30 cellular contexts compared by ENCODE assay signal in genomic region chr2:96072746-96073145, GRCh38. TPM values are rescaled to one million over a fixed set of nuclear protein-coding genes. Genes with fewer than 3 reads are reported as not detected.
DNase-seq lines count a peak whose midpoint lies in the region; ATAC-seq and TF ChIP-seq lines count a peak whose summit lies in the region.
"Had no signal": no experiment of that assay in that cellular context is flagged by ENCODE, and none has a peak within 500 bp of the region (broad histone marks: within the 10 kb centered on the region; RNA-seq: fewer than 3 reads in every experiment).

No MANE protein-coding gene starts in this region.

- H3K9me3 ChIP-seq in WERI-Rb-1 (ENCODE audit: severe bottlenecking) (peaks cover 2% of the 10 kb centered on the region), lower lobe of right lung (no peaks in the 10 kb centered on the region)
- H3K9me3 ChIP-seq: adrenal gland had no signal

- no peak overlapping the region for H3K4me3 Mint-ChIP-seq in chondrocyte (ENCODE audit: unreplicated experiment)
- H3K4me3 Mint-ChIP-seq: activated naive CD4-positive, alpha-beta T cell treated with anti-CD3 and anti-CD28 coated beads, Interleukin-2, amount 10 ng/mL, durations not matched to agents 7 days and 5 days; neural progenitor cell; stimulated activated naive CD8-positive, alpha-beta T cell treated with anti-CD3 and anti-CD28 coated beads, Interleukin-15, Interleukin-2, amounts not matched to agents 100 ng/mL and 50 ng/mL, for 24 hours had no signal

- H3K36me3 ChIP-seq in WERI-Rb-1 = no peaks in the 10 kb centered on the region
- no peaks in the 10 kb centered on the region for H3K36me3 ChIP-seq in lower lobe of right lung
- H3K36me3 ChIP-seq: adrenal gland, brain microvascular endothelial cell, neural progenitor cell had no signal

- DNase-seq in WERI-Rb-1 = no peak
- DNase-seq in chondrocyte (ENCODE audit: low spot score) = peak; percentile 84
- no peak for DNase-seq in lower lobe of right lung
- no peak for DNase-seq in central memory CD4-positive, alpha-beta T cell
- no peak for DNase-seq in stimulated activated CD4-positive, alpha-beta T cell treated with anti-CD3 and anti-CD28 coated beads, Interleukin-2, amount 100 ng/mL, for 24 hours
- DNase-seq: activated CD4-positive, alpha-beta T cell treated with anti-CD3 and anti-CD28 coated beads, Interleukin-2, amount 50 U/mL, for 4 hours; activated CD8-positive, alpha-beta memory T cell treated with anti-CD3 and anti-CD28 coated beads, Interleukin-2, amount 50 U/mL, for 4 hours; activated naive CD4-positive, alpha-beta T cell treated with anti-CD3 and anti-CD28 coated beads, Interleukin-2, amount 10 ng/mL, durations not matched to agents 7 days and 5 days; adrenal gland; brain microvascular endothelial cell; Calu3; DMS79; effector CD8-positive, alpha-beta T cell; GDM1; mammary epithelial cell; NCI-H1436; NCI-H2081 treated with DMSO at 0.1 percent for 48 hours; NCI-H2227 treated with DMSO at 0.1 percent for 48 hours; SHP77; stimulated activated CD4-positive, alpha-beta T cell treated with anti-CD3 and anti-CD28 coated beads, Interleukin-1b, Interleukin-23, amount 100 ng/mL, for 48 hours; stimulated activated CD8-positive, alpha-beta memory T cell treated with anti-CD3 and anti-CD28 coated beads, Interleukin-4, amount 100 ng/mL, for 48 hours; T-helper 2 cell had no signal

- no peak for TF ChIP-seq CTCF in WERI-Rb-1 (IDR thresholded peaks at IDR 0.05; ENCODE audit: low read depth, low read length)
- no peak for TF ChIP-seq CTCF in chondrocyte (IDR thresholded peaks at IDR 0.05)
- TF ChIP-seq CTCF in lower lobe of right lung (IDR thresholded peaks at IDR 0.05) = no peak

- peaks cover 17% of the 10 kb centered on the region for H3K9me3 Mint-ChIP-seq in chondrocyte (ENCODE audit: low read depth)
- H3K9me3 Mint-ChIP-seq: activated naive CD4-positive, alpha-beta T cell treated with anti-CD3 and anti-CD28 coated beads, Interleukin-2, amount 10 ng/mL, durations not matched to agents 7 days and 5 days had no signal

- H3K4me3 ChIP-seq in WERI-Rb-1 (ENCODE audit: low read depth, low read length) (no peak overlapping the region), lower lobe of right lung (no peak overlapping the region)
- H3K4me3 ChIP-seq: adrenal gland, neural progenitor cell had no signal

- peaks cover 12% of the 10 kb centered on the region for H3K4me1 Mint-ChIP-seq in chondrocyte (ENCODE audit: low read depth)
- H3K4me1 Mint-ChIP-seq: activated naive CD4-positive, alpha-beta T cell treated with anti-CD3 and anti-CD28 coated beads, Interleukin-2, amount 10 ng/mL, durations not matched to agents 7 days and 5 days had no signal

- H3K27ac ChIP-seq in WERI-Rb-1 (peak overlapping the region; percentile 14; the same call in 1 of the 2 replicates), lower lobe of right lung (no peak overlapping the region), temporal lobe (ENCODE audit: low read depth, low read length) (peak overlapping the region; percentile 75)
- H3K27ac ChIP-seq: adrenal gland, brain microvascular endothelial cell, epithelial cell of prostate, neural progenitor cell had no signal

- ATAC-seq in lower lobe of right lung = peak; percentile 71 to 74
- no peak for ATAC-seq in GM21737 (IDR thresholded peaks at IDR 0.05; ENCODE audit: unreplicated experiment)
- ATAC-seq: activated CD4-positive, CD25-positive, alpha-beta regulatory T cell treated with anti-CD3 and anti-CD28 coated beads, Interleukin-2, amount 50 U/mL, for 24 hours had no signal

- peaks cover 4% of the 10 kb centered on the region for H3K36me3 Mint-ChIP-seq in chondrocyte (ENCODE audit: low read depth)
- H3K36me3 Mint-ChIP-seq: activated naive CD4-positive, alpha-beta T cell treated with anti-CD3 and anti-CD28 coated beads, Interleukin-2, amount 10 ng/mL, durations not matched to agents 7 days and 5 days; neural progenitor cell had no signal

- H3K27me3 Mint-ChIP-seq in chondrocyte (ENCODE audit: low read depth) = no peaks in the 10 kb centered on the region
- H3K27me3 Mint-ChIP-seq: stimulated activated naive CD8-positive, alpha-beta T cell treated with anti-CD3 and anti-CD28 coated beads, Interleukin-15, Interleukin-2, amounts not matched to agents 100 ng/mL and 50 ng/mL, for 24 hours had no signal

- H3K27me3 ChIP-seq in WERI-Rb-1 (ENCODE audit: insufficient read depth, low read depth, severe bottlenecking) (no peaks in the 10 kb centered on the region), lower lobe of right lung (ENCODE audit: low read depth) (peaks cover 5% of the 10 kb centered on the region)
- H3K27me3 ChIP-seq: adrenal gland, brain microvascular endothelial cell, neural progenitor cell had no signal

- H3K27ac Mint-ChIP-seq in chondrocyte (ENCODE audit: unreplicated experiment) = no peak overlapping the region
- H3K27ac Mint-ChIP-seq: activated naive CD4-positive, alpha-beta T cell treated with anti-CD3 and anti-CD28 coated beads, Interleukin-2, amount 10 ng/mL, durations not matched to agents 7 days and 5 days; neural progenitor cell; stimulated activated naive CD8-positive, alpha-beta T cell treated with anti-CD3 and anti-CD28 coated beads, Interleukin-15, Interleukin-2, amounts not matched to agents 100 ng/mL and 50 ng/mL, for 24 hours had no signal

- intact Hi-C loops in lower lobe of right lung (cut with DNase I) = no loop called here

- no peaks in the 10 kb centered on the region for H3K4me1 ChIP-seq in lower lobe of right lung
- H3K4me1 ChIP-seq: adrenal gland had no signal

RNA-seq across cellular contexts. Expression of gene GPAT2, which starts 38.0 kb away (rescaled TPM):
- total RNA-seq in chondrocyte = not detected in 3 replicates
- total RNA-seq in lower lobe of right lung = 4.3 TPM
- 0.49 TPM for total RNA-seq in temporal lobe
- total RNA-seq: Calu3, LHCN-M2 had no signal

RNA-seq across cellular contexts. Expression of gene ADRA2B, which starts 43.6 kb away (rescaled TPM):
- 0.07 TPM in 1 of 3 replicates, not detected in the others for total RNA-seq in chondrocyte
- 0.32 TPM for total RNA-seq in lower lobe of right lung
- total RNA-seq in temporal lobe = not detected
- total RNA-seq: Calu3, glomerular endothelial cell, LHCN-M2 had no signal
